ENCODE assay signal across 6 cellular contexts in the genomic region with DNA sequence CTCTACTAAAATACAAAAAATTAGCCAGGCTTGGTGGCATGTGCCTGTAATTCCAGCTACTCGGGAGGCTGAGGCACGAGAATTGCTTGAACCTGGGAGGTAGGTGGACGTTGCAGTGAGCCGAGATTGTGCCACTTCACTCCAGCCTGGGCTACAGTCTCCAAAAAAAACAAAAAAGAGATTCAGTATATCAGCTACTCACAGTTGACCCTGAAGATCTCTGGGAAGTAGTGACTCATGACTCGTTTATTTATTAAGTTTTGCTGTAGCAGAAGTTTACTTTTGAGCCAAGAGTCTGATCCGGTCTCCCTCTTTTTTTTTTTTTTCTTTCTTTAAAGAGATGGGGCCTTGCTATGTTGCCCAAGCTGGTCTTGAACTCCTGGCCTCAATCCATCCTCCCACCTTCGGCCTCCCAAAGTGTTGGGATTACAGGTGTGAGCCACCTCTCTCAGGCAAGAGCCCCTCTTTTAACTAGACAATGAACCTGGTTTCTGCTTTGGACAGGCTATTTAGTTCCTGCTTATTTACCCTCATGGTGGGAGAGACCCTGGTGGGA. TPM values are rescaled to one million over a fixed set of nuclear protein-coding genes. Genes with fewer than 3 reads are reported as not detected.
DNase-seq lines count a peak whose midpoint lies in the region; TF ChIP-seq lines count a peak whose summit lies in the region.

No MANE protein-coding gene starts in this region.

- H3K4me1 ChIP-seq in ovary (ENCODE audit: insufficient read depth), result peaks cover 30% of the 10 kb centered on the region

- no peaks in the 10 kb centered on the region for H3K27me3 ChIP-seq in ovary

- TF ChIP-seq POLR2A in ovary (IDR thresholded peaks at IDR 0.05), result no peak

- no peak overlapping the region for H3K4me3 ChIP-seq in ovary

- H3K27ac Mint-ChIP-seq in MCF 10A (ENCODE audit: low read depth, unreplicated experiment), result peak overlapping the region; percentile 75

- CTCF ChIA-PET in MCF 10A (lab: Yijun Ruan, JAX), result interaction anchor here (0.7 to 0.8 kb wide), 2 partner anchors 24 to 28 kb away, joined by 3 read pairs; no protein-coding TSS in a partner anchor

- no peaks in the 10 kb centered on the region for H3K9me3 ChIP-seq in ovary

- WGBS in ovary, 3 donors, result 5 to 7% (median 7%) methylated on average over 7 of the region's 7 CpGs

- H3K4me1 Mint-ChIP-seq in MCF 10A (ENCODE audit: insufficient read depth, unreplicated experiment), result peaks cover 9% of the 10 kb centered on the region

- no TSS peak for BruUV-seq in MCF 10A (replicated peaks; lab: Mats Ljungman, UMichigan)

- no peaks in the 10 kb centered on the region for H3K9me3 Mint-ChIP-seq in MCF 10A (ENCODE audit: unreplicated experiment)

- peak overlapping the region; percentile 47 for H3K4me3 Mint-ChIP-seq in MCF 10A (ENCODE audit: unreplicated experiment)

- no peak for TF ChIP-seq CTCF in MCF 10A (IDR thresholded peaks at IDR 0.05; ENCODE audit: unreplicated experiment)
- TF ChIP-seq CTCF in ovary (IDR thresholded peaks at IDR 0.05), result no peak

- peaks cover 34% of the 10 kb centered on the region for H3K36me3 Mint-ChIP-seq in MCF 10A (ENCODE audit: insufficient read depth, unreplicated experiment)

- DNase-seq in HT1080 (ENCODE audit: low read depth) (peak; percentile 86), MCF 10A (ENCODE audit: unreplicated experiment) (peak; percentile 77), ovary (peak in 2 of 5 donors; percentile 41 to 51), cerebellar nuclear complex (lab: John Stamatoyannopoulos, UW) (no peak), KG1 (lab: John Stamatoyannopoulos, UW) (no peak)
- DNase-seq in stimulated activated CD4-positive, alpha-beta T cell treated with anti-CD3 and anti-CD28 coated beads, Interleukin-4, amount 100 ng/mL, for 4 hours, result no peak

- intact Hi-C loops in MCF 10A (cut with micrococcal nuclease) (loop anchor here (5.0 kb wide), 3 partner anchors 38 to 198 kb away; a partner anchor contains a TSS), ovary (cut with DNase I) (no loop called here)

- no peaks in the 10 kb centered on the region for H3K36me3 ChIP-seq in ovary

- no peaks in the 10 kb centered on the region for H3K27me3 Mint-ChIP-seq in MCF 10A (ENCODE audit: insufficient read depth, unreplicated experiment)

- H3K27ac ChIP-seq in ovary, result peak overlapping the region; percentile 82 to 94

- POLR2A ChIA-PET in MCF 10A (lab: Yijun Ruan, JAX), result interaction anchor here (0.6 to 2.2 kb wide), 6 partner anchors 8 to 181 kb away, joined by 3 to 8 read pairs (median 3); a partner anchor contains a TSS

- no peak for TF ChIP-seq EP300 in ovary (IDR thresholded peaks at IDR 0.05)

RNA-seq across cellular contexts. Expression of a gene that starts 4.4 kb away (rescaled TPM):
- 96.4 and 101 TPM in 2 replicates for total RNA-seq in HT1080 (2014; rRNA removed; shearing (Covaris generic))
- 62.6 and 63.6 TPM in 2 replicates for polyA plus RNA-seq in HT1080 (2015; cell fraction: cytosol; rRNA removed)
- polyA plus RNA-seq in HT1080 (2015; cell fraction: nucleus; rRNA removed), result 226 TPM in 2 replicates
- total RNA-seq in MCF 10A (2022) (56.5 and 71.9 TPM in 2 replicates), ovary (100 to 1,000 TPM in 6 of 7 donors, 10 to 100 TPM in 1; 74.2 to 191 (median 138) TPM)
- polyA plus RNA-seq in ovary, result 10 to 100 TPM; 56.4 to 93.3 TPM

RNA-seq across cellular contexts. Expression of a gene that starts 8.7 kb away (rescaled TPM):
- 51.3 and 56.5 TPM in 2 replicates for total RNA-seq in HT1080 (2014; rRNA removed; shearing (Covaris generic))
- 39.9 and 40.3 TPM in 2 replicates for polyA plus RNA-seq in HT1080 (2015; cell fraction: cytosol; rRNA removed)
- polyA plus RNA-seq in HT1080 (2015; cell fraction: nucleus; rRNA removed), result 26.5 and 32.5 TPM in 2 replicates
- total RNA-seq in MCF 10A (2022) (21.3 and 25.0 TPM in 2 replicates), ovary (10 to 100 TPM; 41.3 to 83.6 (median 66.6) TPM)
- 10 to 100 TPM; 13.9 to 63.3 TPM for polyA plus RNA-seq in ovary

RNA-seq across cellular contexts. Expression of a gene that starts 12.7 kb away (rescaled TPM):
- total RNA-seq in HT1080 (2014; rRNA removed; shearing (Covaris generic)), result 0.60 and 4.5 TPM in 2 replicates
- 0.44 and 1.7 TPM in 2 replicates for polyA plus RNA-seq in HT1080 (2015; cell fraction: cytosol; rRNA removed)
- 9.0 and 12.0 TPM in 2 replicates for polyA plus RNA-seq in HT1080 (2015; cell fraction: nucleus; rRNA removed)
- total RNA-seq in MCF 10A (2022), result 0.42 and 0.96 TPM in 2 replicates
- 10 to 100 TPM; 26.0 to 64.5 (median 36.0) TPM for total RNA-seq in ovary
- 10 to 100 TPM in 1 of 2 donors, 1 to 10 TPM in 1; 6.3 to 28.6 TPM for polyA plus RNA-seq in ovary

RNA-seq across cellular contexts. Expression of a gene that starts 18.3 kb away (rescaled TPM):
- 289 and 412 TPM in 2 replicates for total RNA-seq in HT1080 (2014; rRNA removed; shearing (Covaris generic))
- 167 and 168 TPM in 2 replicates for polyA plus RNA-seq in HT1080 (2015; cell fraction: cytosol; rRNA removed)
- polyA plus RNA-seq in HT1080 (2015; cell fraction: nucleus; rRNA removed), result 109 and 141 TPM in 2 replicates
- 185 and 194 TPM in 2 replicates for total RNA-seq in MCF 10A (2022)
- total RNA-seq in ovary, result 100 to 1,000 TPM in 5 of 7 donors, 10 to 100 TPM in 2; 50.6 to 256 (median 192) TPM
- 100 to 1,000 TPM; 105 to 152 TPM for polyA plus RNA-seq in ovary

RNA-seq across cellular contexts. Expression of a gene that starts 34.1 kb away (rescaled TPM):
- total RNA-seq in HT1080 (2014; rRNA removed; shearing (Covaris generic)), result 120 and 122 TPM in 2 replicates
- polyA plus RNA-seq in HT1080 (2015; cell fraction: cytosol; rRNA removed), result 67.4 and 77.5 TPM in 2 replicates
- polyA plus RNA-seq in HT1080 (2015; cell fraction: nucleus; rRNA removed), result 210 and 217 TPM in 2 replicates
- total RNA-seq in MCF 10A (2022), result 36.3 and 53.8 TPM in 2 replicates
- 10 to 100 TPM; 15.9 to 31.0 (median 20.7) TPM for total RNA-seq in ovary
- polyA plus RNA-seq in ovary, result 10 to 100 TPM; 14.4 to 30.6 TPM

Comparison
In these comparisons a context has a peak if more than half of its experiments do, and no peak if none do; other contexts are left out.
1. DNase-seq: peak in HT1080 (single experiment) and MCF 10A (single experiment); none in cerebellar nuclear complex (0 of 2), stimulated activated CD4-positive, alpha-beta T cell treated with anti-CD3 and anti-CD28 coated beads, Interleukin-4, amount 100 ng/mL, for 4 hours (0 of 2) and KG1 (single experiment).